In genomic region chr1:53889304-53890298, GRCh38 we compare ENCODE assay signal across 8 cellular contexts. TPM values are rescaled to one million over a fixed set of nuclear protein-coding genes. Genes with fewer than 3 reads are reported as not detected.
DNase-seq lines count a peak whose midpoint lies in the region; ATAC-seq and TF ChIP-seq lines count a peak whose summit lies in the region.

Gene YIPF1 (minus strand): TSS chr1:53889797. CDS start chr1:53888937, 860 bp downstream.

- no peaks in the 10 kb centered on the region for H3K9me3 Mint-ChIP-seq in activated CD4-positive, alpha-beta T cell treated with anti-CD3 and anti-CD28 coated beads, Interleukin-2, amount 10 ng/mL, durations not matched to agents 24 days and 14 days

- no peaks in the 10 kb centered on the region for H3K27me3 Mint-ChIP-seq in activated CD4-positive, alpha-beta T cell treated with anti-CD3 and anti-CD28 coated beads, Interleukin-2, amount 10 ng/mL, durations not matched to agents 24 days and 14 days

- peak within 1 kb of the TSS; percentile 90 for H3K27ac Mint-ChIP-seq in activated CD4-positive, alpha-beta T cell treated with anti-CD3 and anti-CD28 coated beads, Interleukin-2, amount 10 ng/mL, durations not matched to agents 24 days and 14 days

- H3K4me3 ChIP-seq in BE2C (ENCODE audit: low read depth, low read length) = peak within 1 kb of the TSS; percentile 73
- H3K4me3 ChIP-seq in colonic mucosa = peak within 1 kb of the TSS; percentile 97

- peak; percentile 93 for ATAC-seq in HG03432 (IDR thresholded peaks at IDR 0.05; ENCODE audit: unreplicated experiment)

- H3K4me1 Mint-ChIP-seq in activated CD4-positive, alpha-beta T cell treated with anti-CD3 and anti-CD28 coated beads, Interleukin-2, amount 10 ng/mL, durations not matched to agents 24 days and 14 days = peaks cover 34% of the 10 kb centered on the region

- peaks cover 16% of the 10 kb centered on the region for H3K36me3 Mint-ChIP-seq in activated CD4-positive, alpha-beta T cell treated with anti-CD3 and anti-CD28 coated beads, Interleukin-2, amount 10 ng/mL, durations not matched to agents 24 days and 14 days (ENCODE audit: low read depth)

- H3K9me3 ChIP-seq in BE2C = no peaks in the 10 kb centered on the region
- no peaks in the 10 kb centered on the region for H3K9me3 ChIP-seq in colonic mucosa

- H3K36me3 ChIP-seq in BE2C = no peaks in the 10 kb centered on the region
- no peaks in the 10 kb centered on the region for H3K36me3 ChIP-seq in colonic mucosa

- H3K4me1 ChIP-seq in BE2C (no peaks in the 10 kb centered on the region), colonic mucosa (no peaks in the 10 kb centered on the region)

- H3K27ac ChIP-seq in colonic mucosa (peak within 1 kb of the TSS; percentile 71), layer of hippocampus (ENCODE audit: low read depth, low read length) (peak within 1 kb of the TSS; percentile 78)

- H3K9ac ChIP-seq in colonic mucosa (ENCODE audit: low read depth in 2 of 2, low read length in 2 of 2) = peak within 1 kb of the TSS; percentile 73 to 80

- no peaks in the 10 kb centered on the region for H3K27me3 ChIP-seq in BE2C
- no peaks in the 10 kb centered on the region for H3K27me3 ChIP-seq in colonic mucosa
- no peaks in the 10 kb centered on the region for H3K27me3 ChIP-seq in layer of hippocampus (ENCODE audit: control insufficient read depth, insufficient read depth, low read length)

- intact Hi-C loops in activated CD4-positive, alpha-beta T cell treated with anti-CD3 and anti-CD28 coated beads, Interleukin-2, amount 10 ng/mL, durations not matched to agents 24 days and 14 days (cut with micrococcal nuclease) = loop anchor here (1.0 kb wide), 4 partner anchors 51 to 875 kb away; partner anchors contain the start of genes LRRC42, NDC1, PARS2 and TCEANC2
- intact Hi-C loops in colonic mucosa (cut with DNase I) = no loop called here

- DNase-seq in BE2C = peak; percentile 82
- DNase-seq in NCI-H510A (lab: John Stamatoyannopoulos, UW) = peak; percentile 70
- DNase-seq in activated CD4-positive, alpha-beta T cell treated with anti-CD3 and anti-CD28 coated beads, Interleukin-2, amount 10 ng/mL, durations not matched to agents 24 days and 14 days = peak; percentile 98
- peak; percentile 93 for DNase-seq in colonic mucosa
- peak; percentile 59 to 80 (median 68) for DNase-seq in stimulated activated CD4-positive, alpha-beta T cell treated with anti-CD3 and anti-CD28 coated beads, Interleukin-1b, Interleukin-23, amount 100 ng/mL, for 24 hours (ENCODE audit: low read depth in 4 of 4, low spot score in 1 of 4)

- no peak for TF ChIP-seq CTCF in BE2C (IDR thresholded peaks at IDR 0.05; ENCODE audit: low read depth, low read length)
- TF ChIP-seq CTCF in colonic mucosa (IDR thresholded peaks at IDR 0.05) = no peak

- peak within 1 kb of the TSS; percentile 98 for H3K4me3 Mint-ChIP-seq in activated CD4-positive, alpha-beta T cell treated with anti-CD3 and anti-CD28 coated beads, Interleukin-2, amount 10 ng/mL, durations not matched to agents 24 days and 14 days

- peak; percentile 82 for TF ChIP-seq POLR2A in GM19193 (IDR thresholded peaks at IDR 0.05; ENCODE audit: extremely low read depth, insufficient read depth, insufficient read length)

RNA-seq across cellular contexts. Expression of gene YIPF1, which starts in this region (rescaled TPM):
- polyA plus RNA-seq in BE2C (2012; ENCODE audit: insufficient read depth, insufficient read length, low read depth) = 5.9 TPM
- 14.6 and 15.6 TPM in 2 replicates for total RNA-seq in activated CD4-positive, alpha-beta T cell treated with anti-CD3 and anti-CD28 coated beads, Interleukin-2, amount 10 ng/mL, durations not matched to agents 24 days and 14 days
- 10 to 100 TPM; 30.4 to 35.3 TPM for total RNA-seq in colonic mucosa

Comparison
In these comparisons a context has a peak if more than half of its experiments do, and no peak if none do; other contexts are left out.
1. Peak in every context shown above with its lines: DNase-seq, ATAC-seq, H3K4me3 ChIP-seq and H3K27ac ChIP-seq.